ENCODE assay signal across 8 cellular contexts in the genomic region with DNA sequence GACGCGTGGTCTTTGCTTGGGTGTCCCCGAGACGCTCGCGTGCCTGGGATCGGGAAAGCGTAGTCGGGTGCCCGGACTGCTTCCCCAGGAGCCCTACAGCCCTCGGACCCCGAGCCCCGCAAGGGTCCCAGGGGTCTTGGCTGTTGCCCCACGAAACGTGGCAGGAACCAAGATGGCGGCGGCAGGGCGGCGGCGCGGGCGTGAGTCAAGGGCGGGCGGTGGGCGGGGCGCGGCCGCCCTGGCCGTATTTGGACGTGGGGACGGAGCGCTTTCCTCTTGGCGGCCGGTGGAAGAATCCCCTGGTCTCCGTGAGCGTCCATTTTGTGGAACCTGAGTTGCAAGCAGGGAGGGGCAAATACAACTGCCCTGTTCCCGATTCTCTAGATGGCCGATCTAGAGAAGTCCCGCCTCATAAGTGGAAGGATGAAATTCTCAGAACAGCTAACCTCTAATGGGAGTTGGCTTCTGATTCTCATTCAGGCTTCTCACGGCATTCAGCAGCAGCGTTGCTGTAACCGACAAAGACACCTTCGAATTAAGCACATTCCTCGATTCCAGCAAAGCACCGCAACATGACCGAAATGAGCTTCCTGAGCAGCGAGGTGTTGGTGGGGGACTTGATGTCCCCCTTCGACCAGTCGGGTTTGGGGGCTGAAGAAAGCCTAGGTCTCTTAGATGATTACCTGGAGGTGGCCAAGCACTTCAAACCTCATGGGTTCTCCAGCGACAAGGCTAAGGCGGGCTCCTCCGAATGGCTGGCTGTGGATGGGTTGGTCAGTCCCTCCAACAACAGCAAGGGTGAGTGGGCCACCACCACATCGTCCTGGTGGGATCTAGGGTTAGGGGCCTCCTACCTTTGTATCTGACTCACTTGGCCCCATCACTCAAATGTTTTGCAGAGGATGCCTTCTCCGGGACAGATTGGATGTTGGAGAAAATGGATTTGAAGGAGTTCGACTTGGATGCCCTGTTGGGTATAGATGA. TPM values are rescaled to one million over a fixed set of nuclear protein-coding genes. Genes with fewer than 3 reads are reported as not detected.
DNase-seq lines count a peak whose midpoint lies in the region; ATAC-seq and TF ChIP-seq lines count a peak whose summit lies in the region.

No MANE protein-coding gene starts in this region.

- peak overlapping the region; percentile 96 for H3K4me3 Mint-ChIP-seq in activated T-cell treated with anti-CD3 and anti-CD28 coated beads, Interleukin-2, amount 50 U/mL, for 24 hours

- H3K27ac Mint-ChIP-seq in activated T-cell treated with anti-CD3 and anti-CD28 coated beads, Interleukin-2, amount 50 U/mL, for 24 hours = peak overlapping the region; percentile 99

- peak; percentile 15 for ATAC-seq in HG02840 (IDR thresholded peaks at IDR 0.05; ENCODE audit: low FRiP score, unreplicated experiment)
- peak; percentile 16 for ATAC-seq in stimulated activated naive CD8-positive, alpha-beta T cell treated with anti-CD3 and anti-CD28 coated beads, Interleukin-15, Interleukin-2, amounts not matched to agents 100 U/mL and 50 U/mL, for 24 hours

- H3K27me3 Mint-ChIP-seq in activated T-cell treated with anti-CD3 and anti-CD28 coated beads, Interleukin-2, amount 50 U/mL, for 24 hours = no peaks in the 10 kb centered on the region

- H3K9me3 ChIP-seq in mucosa of stomach (ENCODE audit: control insufficient read depth, low read length) = no peaks in the 10 kb centered on the region

- no peaks in the 10 kb centered on the region for H3K9me3 Mint-ChIP-seq in activated T-cell treated with anti-CD3 and anti-CD28 coated beads, Interleukin-2, amount 50 U/mL, for 24 hours

- no peak for TF ChIP-seq CTCF in epithelial cell of proximal tubule (conservative IDR thresholded peaks at IDR 0.05; ENCODE audit: low read depth, low read length)

- H3K4me1 Mint-ChIP-seq in activated T-cell treated with anti-CD3 and anti-CD28 coated beads, Interleukin-2, amount 50 U/mL, for 24 hours (ENCODE audit: low read depth) = peaks cover 67% of the 10 kb centered on the region

- H3K4me3 ChIP-seq in epithelial cell of proximal tubule (ENCODE audit: low read depth, low read length) = peak overlapping the region; percentile 100
- peak overlapping the region; percentile 92 for H3K4me3 ChIP-seq in mucosa of stomach (ENCODE audit: low read length)

- H3K4me1 ChIP-seq in mucosa of stomach (ENCODE audit: control insufficient read depth, insufficient read depth, low read length) = peaks cover 22% of the 10 kb centered on the region

- DNase-seq in NCI-H1417 (lab: John Stamatoyannopoulos, UW) = peak; percentile 36 to 69 (median 57)
- DNase-seq in NCI-H1417 treated with DMSO at 0.1 percent for 48 hours (lab: John Stamatoyannopoulos, UW) = no peak
- peak; percentile 61 for DNase-seq in NOMO-1 treated with dmso at 0.1 percent for 144 hours (lab: John Stamatoyannopoulos, UW; ENCODE audit: unreplicated experiment)
- DNase-seq in activated T-cell treated with anti-CD3 and anti-CD28 coated beads, Interleukin-2, amount 50 U/mL, for 24 hours = peak; percentile 88
- DNase-seq in epithelial cell of proximal tubule (ENCODE audit: low read depth) = no peak
- peak; percentile 84 for DNase-seq in stimulated activated naive CD8-positive, alpha-beta T cell treated with anti-CD3 and anti-CD28 coated beads, Interleukin-15, Interleukin-2, amounts not matched to agents 100 U/mL and 50 U/mL, for 24 hours

- H3K36me3 Mint-ChIP-seq in activated T-cell treated with anti-CD3 and anti-CD28 coated beads, Interleukin-2, amount 50 U/mL, for 24 hours (ENCODE audit: low read depth) = peaks cover 95% of the 10 kb centered on the region

- no peaks in the 10 kb centered on the region for H3K27me3 ChIP-seq in mucosa of stomach (ENCODE audit: control insufficient read depth, insufficient read depth, low read length)

- peaks cover 17% of the 10 kb centered on the region for H3K36me3 ChIP-seq in mucosa of stomach (ENCODE audit: control insufficient read depth, insufficient read depth, low read length)

- H3K9ac ChIP-seq in mucosa of stomach (ENCODE audit: low read length) = peak overlapping the region; percentile 99

RNA-seq across cellular contexts. Expression of a gene that starts 0.8 kb away (rescaled TPM):
- total RNA-seq in epithelial cell of proximal tubule = 294 and 415 TPM in 2 replicates

RNA-seq across cellular contexts. Expression of a gene that starts 11.4 kb away (rescaled TPM):
- 126 and 197 TPM in 2 replicates for total RNA-seq in epithelial cell of proximal tubule

RNA-seq across cellular contexts. Expression of a gene that starts 19.1 kb away (rescaled TPM):
- total RNA-seq in epithelial cell of proximal tubule = 22.9 and 26.6 TPM in 2 replicates

RNA-seq across cellular contexts. Expression of a gene that starts 49.4 kb away (rescaled TPM):
- 0.06 TPM in 1 of 2 replicates, not detected in the other for total RNA-seq in epithelial cell of proximal tubule

Comparison
In these comparisons a context has a peak if more than half of its experiments do, and no peak if none do; other contexts are left out.
1. DNase-seq: peak in NCI-H1417 (3 of 3), NOMO-1 treated with dmso at 0.1 percent for 144 hours (single experiment), activated T-cell treated with anti-CD3 and anti-CD28 coated beads, Interleukin-2, amount 50 U/mL, for 24 hours (single experiment) and stimulated activated naive CD8-positive, alpha-beta T cell treated with anti-CD3 and anti-CD28 coated beads, Interleukin-15, Interleukin-2, amounts not matched to agents 100 U/mL and 50 U/mL, for 24 hours (single experiment); none in NCI-H1417 treated with DMSO at 0.1 percent for 48 hours (single experiment) and epithelial cell of proximal tubule (single experiment).